8 cellular contexts compared by ENCODE assay signal in the genomic region with DNA sequence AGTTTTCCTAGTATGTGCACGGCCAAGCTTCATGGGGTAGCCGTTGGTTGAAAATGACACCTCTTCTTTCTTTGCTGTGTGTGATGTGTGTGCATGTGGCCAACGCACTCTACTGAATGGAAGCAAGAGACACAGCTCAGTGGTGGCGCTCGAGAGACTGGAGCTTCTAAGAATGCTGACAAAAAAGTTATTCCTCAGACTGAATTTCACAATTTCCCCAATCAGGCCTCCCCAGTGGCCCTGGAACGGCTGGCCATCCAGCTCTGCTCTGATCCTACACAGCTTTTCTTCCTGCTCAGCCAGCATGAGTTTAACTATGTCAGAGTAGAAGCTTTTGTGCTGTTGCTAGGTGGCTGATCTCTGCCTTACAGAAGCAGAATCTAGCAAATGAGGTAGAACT.
DNase-seq lines count a peak whose midpoint lies in the region; ATAC-seq and TF ChIP-seq lines count a peak whose summit lies in the region.
"Had no signal": no experiment of that assay in that cellular context is flagged by ENCODE, and none has a peak within 500 bp of the region (broad histone marks: within the 10 kb centered on the region; RNA-seq: fewer than 3 reads in every experiment).

No MANE protein-coding gene starts in this region.

- H3K27me3 Mint-ChIP-seq in nephron (ENCODE audit: low read depth) = peaks cover 3% of the 10 kb centered on the region
- H3K27me3 Mint-ChIP-seq in activated T-cell treated with anti-CD3 and anti-CD28 coated beads, Interleukin-2, amount 50 U/mL, for 72 hours (ENCODE audit: low read depth) = no peaks in the 10 kb centered on the region

- H3K4me1 Mint-ChIP-seq in nephron = peaks cover 39% of the 10 kb centered on the region
- no peaks in the 10 kb centered on the region for H3K4me1 Mint-ChIP-seq in activated T-cell treated with anti-CD3 and anti-CD28 coated beads, Interleukin-2, amount 50 U/mL, for 72 hours (ENCODE audit: low read depth)

- H3K4me3 Mint-ChIP-seq in nephron = peak overlapping the region in 1 of 3 experiments; percentile 7
- H3K4me3 Mint-ChIP-seq in activated T-cell treated with anti-CD3 and anti-CD28 coated beads, Interleukin-2, amount 50 U/mL, for 72 hours = no peak overlapping the region

- peak overlapping the region; percentile 28 for H3K4me3 ChIP-seq in SK-N-MC
- no peak overlapping the region for H3K4me3 ChIP-seq in gastroesophageal sphincter
- no peak overlapping the region for H3K4me3 ChIP-seq in uterus

- intact Hi-C loops in uterus (cut with DNase I; ENCODE audit: low total_unique reads) = no loop called here

- TF ChIP-seq POLR2A in gastroesophageal sphincter (IDR thresholded peaks at IDR 0.05) (no peak), uterus (IDR thresholded peaks at IDR 0.05) (no peak)

- H3K9me3 ChIP-seq in SK-N-MC (ENCODE audit: low read depth, low read length) (no peaks in the 10 kb centered on the region), gastroesophageal sphincter (no peaks in the 10 kb centered on the region), uterus (no peaks in the 10 kb centered on the region)

- H3K9me3 Mint-ChIP-seq in nephron = no peaks in the 10 kb centered on the region
- peaks cover 0 to 2% of the 10 kb centered on the region in 2 donors for H3K9me3 Mint-ChIP-seq in activated T-cell treated with anti-CD3 and anti-CD28 coated beads, Interleukin-2, amount 50 U/mL, for 72 hours

- H3K4me1 ChIP-seq in gastroesophageal sphincter = peaks cover 0 to 6% (median 0%) of the 10 kb centered on the region in 3 donors
- H3K4me1 ChIP-seq in uterus = no peaks in the 10 kb centered on the region

- peak overlapping the region; percentile 26 for H3K9ac ChIP-seq in SK-N-MC (ENCODE audit: insufficient read length)

- H3K27ac ChIP-seq in SK-N-MC = peak overlapping the region; percentile 67; the same call in 1 of the 2 replicates
- H3K27ac ChIP-seq in gastroesophageal sphincter = no peak overlapping the region
- H3K27ac ChIP-seq in uterus = peak overlapping the region in 1 of 2 donors; percentile 57

- H3K36me3 ChIP-seq in SK-N-MC (ENCODE audit: insufficient read depth, low read length) (no peaks in the 10 kb centered on the region), gastroesophageal sphincter (no peaks in the 10 kb centered on the region), uterus (no peaks in the 10 kb centered on the region)

- WGBS in gastroesophageal sphincter (ENCODE audit: low coverage in 1 of 2), 2 donors = 29 to 76% methylated on average over 3 to 6 of the region's 6 CpGs

- peak overlapping the region; percentile 86 to 95 (median 89) for H3K27ac Mint-ChIP-seq in nephron
- no peak overlapping the region for H3K27ac Mint-ChIP-seq in activated T-cell treated with anti-CD3 and anti-CD28 coated beads, Interleukin-2, amount 50 U/mL, for 72 hours

- TF ChIP-seq CTCF in gastroesophageal sphincter (IDR thresholded peaks at IDR 0.05) = peak in 1 of 4 experiments; percentile 31
- peak; percentile 17 to 32 (median 21) for TF ChIP-seq CTCF in nephron (IDR thresholded peaks at IDR 0.05; ENCODE audit: unreplicated experiment in 3 of 3)
- peak in 1 of 4 experiments; percentile 16 for TF ChIP-seq CTCF in uterus (IDR thresholded peaks at IDR 0.05)

- peak; percentile 90 for ATAC-seq in gastroesophageal sphincter
- ATAC-seq in GM21367 (IDR thresholded peaks at IDR 0.05; ENCODE audit: unreplicated experiment) = no peak
- no peak for ATAC-seq in activated T-cell treated with anti-CD3 and anti-CD28 coated beads, Interleukin-2, amount 50 U/mL, for 72 hours (replicated peaks in 1 of 2)

- TF ChIP-seq EP300 in gastroesophageal sphincter (IDR thresholded peaks at IDR 0.05) = no peak

- DNase-seq in SK-N-MC (ENCODE audit: low read depth, low spot score) (no peak), uterus (peak; percentile 59 to 73), NCI-H526 (lab: John Stamatoyannopoulos, UW) (no peak)
- no peak for DNase-seq in activated T-cell treated with anti-CD3 and anti-CD28 coated beads, Interleukin-2, amount 50 U/mL, for 72 hours
- DNase-seq: erythroblast had no signal

- H3K36me3 Mint-ChIP-seq in nephron (ENCODE audit: low read depth) = no peaks in the 10 kb centered on the region
- H3K36me3 Mint-ChIP-seq in activated T-cell treated with anti-CD3 and anti-CD28 coated beads, Interleukin-2, amount 50 U/mL, for 72 hours (ENCODE audit: insufficient read depth in 2 of 2) = peaks cover 0 to 1% of the 10 kb centered on the region in 2 donors

- no peaks in the 10 kb centered on the region for H3K27me3 ChIP-seq in gastroesophageal sphincter
- no peaks in the 10 kb centered on the region for H3K27me3 ChIP-seq in uterus

Comparison
In these comparisons a context has a peak if more than half of its experiments do, and no peak if none do; other contexts are left out.
1. DNase-seq: peak in uterus (2 of 2); none in SK-N-MC (single experiment), NCI-H526 (0 of 2) and activated T-cell treated with anti-CD3 and anti-CD28 coated beads, Interleukin-2, amount 50 U/mL, for 72 hours (0 of 2).